8 cellular contexts compared by ENCODE assay signal in genomic region chr2:112627060-112628040, GRCh38. TPM values are rescaled to one million over a fixed set of nuclear protein-coding genes. Genes with fewer than 3 reads are reported as not detected.
DNase-seq lines count a peak whose midpoint lies in the region; ATAC-seq and TF ChIP-seq lines count a peak whose summit lies in the region.

No MANE protein-coding gene starts in this region.

- peak; percentile 83 for DNase-seq in AG09309 (ENCODE audit: low read depth)
- DNase-seq in Karpas-422, result no peak
- peak; percentile 95 for DNase-seq in adipocyte (ENCODE audit: low read depth)
- DNase-seq in right cardiac atrium, result peak; percentile 72 to 78 (median 77)
- DNase-seq in stimulated activated naive B cell treated with anti-CD40 and anti-IgM and Interleukin-4, amounts not matched to agents 10 μg/mL and 1 μg/mL and 100 μg/mL, for 72 hours, result no peak
- DNase-seq in activated CD4-positive, CD25-positive, alpha-beta regulatory T cell treated with anti-CD3 and anti-CD28 coated beads, Interleukin-2, amount 50 U/mL, for 72 hours, result no peak

- no peaks in the 10 kb centered on the region for H3K36me3 Mint-ChIP-seq in stimulated activated naive B cell treated with anti-CD40 and anti-IgM and Interleukin-4, amounts not matched to agents 10 μg/mL and 1 μg/mL and 100 μg/mL, for 72 hours

- H3K4me3 Mint-ChIP-seq in stimulated activated naive B cell treated with anti-CD40 and anti-IgM and Interleukin-4, amounts not matched to agents 10 μg/mL and 1 μg/mL and 100 μg/mL, for 72 hours, result peak overlapping the region; percentile 36 to 76

- H3K9me3 ChIP-seq in Karpas-422 (ENCODE audit: low read length) (no peaks in the 10 kb centered on the region), adipocyte (ENCODE audit: control insufficient read depth, low read length) (no peaks in the 10 kb centered on the region), right cardiac atrium (ENCODE audit: control insufficient read depth, low read length) (no peaks in the 10 kb centered on the region)

- ATAC-seq in right cardiac atrium, result peak; percentile 96
- peak in 1 of 2 donors; percentile 5 for ATAC-seq in stimulated activated naive B cell treated with anti-CD40 and anti-IgM and Interleukin-4, amounts not matched to agents 10 μg/mL and 1 μg/mL and 100 μg/mL, for 72 hours (replicated peaks)
- ATAC-seq in GM19351 (IDR thresholded peaks at IDR 0.05; ENCODE audit: unreplicated experiment), result no peak
- no peak for ATAC-seq in GM21825 (IDR thresholded peaks at IDR 0.05; ENCODE audit: unreplicated experiment)

- H3K27me3 ChIP-seq in Karpas-422 (ENCODE audit: low read length), result no peaks in the 10 kb centered on the region
- H3K27me3 ChIP-seq in adipocyte (replicated peaks; ENCODE audit: control insufficient read depth, insufficient read depth, low read length), result no peaks in the 10 kb centered on the region
- no peaks in the 10 kb centered on the region for H3K27me3 ChIP-seq in right cardiac atrium (ENCODE audit: control insufficient read depth, insufficient read depth)

- H2AFZ ChIP-seq in Karpas-422 (ENCODE audit: low read length), result peak overlapping the region; percentile 97

- peaks cover 9% of the 10 kb centered on the region for H3K4me1 ChIP-seq in Karpas-422 (ENCODE audit: low read length)
- peaks cover 59% of the 10 kb centered on the region for H3K4me1 ChIP-seq in adipocyte (ENCODE audit: control insufficient read depth, insufficient read depth, low read length)
- H3K4me1 ChIP-seq in right cardiac atrium (ENCODE audit: control insufficient read depth, insufficient read depth, low read length), result peaks cover 13% of the 10 kb centered on the region

- H3K9me2 ChIP-seq in Karpas-422 (replicated peaks; ENCODE audit: insufficient read depth, low read length), result no peaks in the 10 kb centered on the region

- H3K4me1 Mint-ChIP-seq in stimulated activated naive B cell treated with anti-CD40 and anti-IgM and Interleukin-4, amounts not matched to agents 10 μg/mL and 1 μg/mL and 100 μg/mL, for 72 hours, result peaks cover 20 to 42% of the 10 kb centered on the region in 2 donors

- H3K79me2 ChIP-seq in Karpas-422 (ENCODE audit: low read length), result no peaks in the 10 kb centered on the region

- no peaks in the 10 kb centered on the region for H3K27me3 Mint-ChIP-seq in stimulated activated naive B cell treated with anti-CD40 and anti-IgM and Interleukin-4, amounts not matched to agents 10 μg/mL and 1 μg/mL and 100 μg/mL, for 72 hours

- H3K9ac ChIP-seq in Karpas-422 (ENCODE audit: low read length) (0 out of 2 replicates have a peak overlapping the region, but pooled peaks have one; percentile 16), adipocyte (ENCODE audit: low read length) (peak overlapping the region; percentile 68)

- no peaks in the 10 kb centered on the region for H3K9me3 Mint-ChIP-seq in stimulated activated naive B cell treated with anti-CD40 and anti-IgM and Interleukin-4, amounts not matched to agents 10 μg/mL and 1 μg/mL and 100 μg/mL, for 72 hours

- TF ChIP-seq CTCF in AG09309 (IDR thresholded peaks at IDR 0.05; ENCODE audit: control insufficient read depth, insufficient read depth, low read depth, low read length, missing control alignments), result no peak

- H3K4me2 ChIP-seq in Karpas-422 (ENCODE audit: low read depth, low read length, poor library complexity, severe bottlenecking), result peak overlapping the region; percentile 56

- peak overlapping the region; percentile 73 for H3K27ac Mint-ChIP-seq in stimulated activated naive B cell treated with anti-CD40 and anti-IgM and Interleukin-4, amounts not matched to agents 10 μg/mL and 1 μg/mL and 100 μg/mL, for 72 hours

- H3K36me3 ChIP-seq in Karpas-422 (ENCODE audit: insufficient read depth, low read length) (no peaks in the 10 kb centered on the region), adipocyte (ENCODE audit: control insufficient read depth, insufficient read depth, low read length, severe bottlenecking) (no peaks in the 10 kb centered on the region)

- H3K27ac ChIP-seq in Karpas-422 (ENCODE audit: low read length) (no peak overlapping the region), right cardiac atrium (ENCODE audit: low read length) (peak overlapping the region; percentile 97)

- WGBS in right cardiac atrium, result 41% methylated on average over 10 of the region's 10 CpGs

- intact Hi-C loops in right cardiac atrium (cut with DNase I), result loop anchor here (2.0 to 10.0 kb wide), 3 partner anchors 67 to 100 kb away; no protein-coding TSS in a partner anchor

- H3K4me3 ChIP-seq in AG09309 (ENCODE audit: control insufficient read depth, low read depth, low read length), result peak overlapping the region; percentile 36
- peak overlapping the region; percentile 43; the same call in 1 of the 2 replicates for H3K4me3 ChIP-seq in Karpas-422 (ENCODE audit: low read length)
- H3K4me3 ChIP-seq in adipocyte (ENCODE audit: low read length), result peak overlapping the region; percentile 67
- no peak overlapping the region for H3K4me3 ChIP-seq in right cardiac atrium (ENCODE audit: low read length)

- no peaks in the 10 kb centered on the region for H4K20me1 ChIP-seq in Karpas-422 (ENCODE audit: insufficient read depth, low read depth, low read length)

RNA-seq across cellular contexts. Expression of gene SLC20A1, which starts 18.4 kb away (rescaled TPM):
- 24.6 and 48.4 TPM in 2 replicates for total RNA-seq in Karpas-422 (2014; rRNA removed; shearing (Covaris generic); ENCODE audit: low replicate concordance)
- 10 to 100 TPM; 14.2 to 24.2 (median 15.6) TPM for total RNA-seq in right cardiac atrium
- 8.6 TPM for polyA plus RNA-seq in right cardiac atrium

RNA-seq across cellular contexts. Expression of gene CHCHD5, which starts 42.9 kb away (rescaled TPM):
- total RNA-seq in Karpas-422 (2014; rRNA removed; shearing (Covaris generic); ENCODE audit: low replicate concordance), result 30.0 and 37.4 TPM in 2 replicates
- 10 to 100 TPM; 26.5 to 31.2 (median 29.6) TPM for total RNA-seq in right cardiac atrium
- 37.2 TPM for polyA plus RNA-seq in right cardiac atrium

Comparison
In these comparisons a context has a peak if more than half of its experiments do, and no peak if none do; other contexts are left out.
1. DNase-seq: peak in AG09309 (single experiment), adipocyte (single experiment) and right cardiac atrium (3 of 3); none in Karpas-422 (single experiment), stimulated activated naive B cell treated with anti-CD40 and anti-IgM and Interleukin-4, amounts not matched to agents 10 μg/mL and 1 μg/mL and 100 μg/mL, for 72 hours (single experiment) and activated CD4-positive, CD25-positive, alpha-beta regulatory T cell treated with anti-CD3 and anti-CD28 coated beads, Interleukin-2, amount 50 U/mL, for 72 hours (single experiment).
2. ATAC-seq: peak in right cardiac atrium (2 of 2); none in GM19351 (single experiment) and GM21825 (single experiment).